26 cellular contexts compared by ENCODE assay signal in the genomic region with DNA sequence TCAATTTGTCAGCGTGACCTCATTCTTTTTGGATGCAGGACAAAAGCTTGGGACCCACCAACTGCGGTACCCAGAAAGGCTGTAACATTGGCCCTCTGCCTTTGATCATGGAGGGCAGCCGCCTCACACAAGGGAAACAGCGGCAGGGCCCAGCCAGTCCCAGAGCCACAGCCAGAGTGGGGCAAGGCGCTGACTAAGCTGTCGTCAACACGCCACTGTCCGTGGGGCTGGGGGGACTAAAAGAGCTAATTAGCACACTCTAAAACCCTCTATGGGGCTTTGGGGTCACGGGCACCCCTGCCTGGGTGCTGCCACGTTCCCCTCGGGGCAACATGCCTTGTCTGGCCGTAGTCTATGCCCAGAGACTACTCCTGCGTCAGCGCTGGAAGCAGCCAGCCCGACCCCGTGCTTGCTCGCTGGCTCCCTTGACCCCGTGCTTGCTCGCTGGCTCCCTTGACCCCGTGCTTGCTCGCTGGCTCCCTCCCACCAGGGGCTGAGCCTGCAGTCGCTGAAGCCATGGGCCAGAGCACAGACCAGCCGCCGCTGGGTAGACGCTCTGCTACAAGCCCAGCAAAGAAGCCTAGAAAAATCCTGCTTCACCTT.
"Had no signal": no experiment of that assay in that cellular context is flagged by ENCODE, and none has a peak within 500 bp of the region (broad histone marks: within the 10 kb centered on the region; RNA-seq: fewer than 3 reads in every experiment).

No MANE protein-coding gene starts in this region.

- H3K4me1 Mint-ChIP-seq: activated CD4-positive, alpha-beta T cell treated with anti-CD3 and anti-CD28 coated beads for 36 hours; activated naive CD4-positive, alpha-beta T cell treated with anti-CD3 and anti-CD28 coated beads, Interleukin-2, amount 50 U/mL, for 24 hours had no signal

- H3K9me3 Mint-ChIP-seq: activated CD8-positive, alpha-beta T cell treated with anti-CD3 and anti-CD28 coated beads for 36 hours had no signal

- H3K27ac Mint-ChIP-seq: activated CD4-positive, alpha-beta T cell treated with anti-CD3 and anti-CD28 coated beads for 36 hours; activated CD8-positive, alpha-beta T cell treated with anti-CD3 and anti-CD28 coated beads for 36 hours; activated naive CD4-positive, alpha-beta T cell treated with anti-CD3 and anti-CD28 coated beads, Interleukin-2, amount 50 U/mL, for 24 hours; activated T-cell treated with anti-CD3 and anti-CD28 coated beads, Interleukin-2, amount 50 U/mL, for 72 hours; activated T-helper 2 cell treated with anti-CD3 and anti-CD28 coated beads, Interferon-gamma antibody, Interleukin-2, Interleukin-4, amounts not matched to agents 10 μg/mL and 5 μg/mL and 100 μg/mL, durations not matched to agents 14 hours and 24 hours and 36 hours had no signal

- H3K4me3 Mint-ChIP-seq: activated CD4-positive, alpha-beta T cell treated with anti-CD3 and anti-CD28 coated beads for 36 hours; activated CD8-positive, alpha-beta T cell treated with anti-CD3 and anti-CD28 coated beads for 36 hours; activated naive CD4-positive, alpha-beta T cell treated with anti-CD3 and anti-CD28 coated beads, Interleukin-2, amount 50 U/mL, for 24 hours; activated T-cell treated with anti-CD3 and anti-CD28 coated beads, Interleukin-2, amount 50 U/mL, for 72 hours had no signal

- H3K36me3 ChIP-seq: ascending aorta, SJCRH30 had no signal

- ATAC-seq: activated CD4-positive, alpha-beta T cell treated with anti-CD3 and anti-CD28 coated beads for 36 hours; activated CD8-positive, alpha-beta T cell treated with anti-CD3 and anti-CD28 coated beads for 36 hours; activated T-cell treated with anti-CD3 and anti-CD28 coated beads, Interleukin-2, amount 50 U/mL, for 72 hours; body of pancreas; K562 had no signal

- H3K9me3 ChIP-seq: ascending aorta, body of pancreas, SJCRH30, SK-N-SH had no signal

- H3K36me3 Mint-ChIP-seq: activated naive CD4-positive, alpha-beta T cell treated with anti-CD3 and anti-CD28 coated beads, Interleukin-2, amount 50 U/mL, for 24 hours had no signal

- H3K4me1 ChIP-seq: ascending aorta, body of pancreas, SJCRH30 had no signal

- DNase-seq: activated CD4-positive, alpha-beta T cell treated with anti-CD3 and anti-CD28 coated beads for 36 hours; activated CD4-positive, alpha-beta T cell treated with anti-CD3 and anti-CD28 coated beads, Interleukin-2, amount 50 U/mL, for 1 hour; activated CD8-positive, alpha-beta memory T cell treated with anti-CD3 and anti-CD28 coated beads, Interleukin-2, amount 50 U/mL, for 4 hours; activated CD8-positive, alpha-beta T cell treated with anti-CD3 and anti-CD28 coated beads for 36 hours; activated naive CD4-positive, alpha-beta T cell; activated T-cell treated with anti-CD3 and anti-CD28 coated beads, Interleukin-2, amount 50 U/mL, for 72 hours; body of pancreas; central memory CD4-positive, alpha-beta T cell; Karpas-422; MM.1S; NCI-H1105; NCI-H1436 treated with DMSO at 0.1 percent for 48 hours; NCI-H187; NCI-H2081 treated with DMSO at 0.1 percent for 48 hours; NCI-H446 treated with DMSO at 0.1 percent for 48 hours; NCI-H524 treated with DMSO at 0.1 percent for 48 hours; NCI-H82; Right ventricle myocardium superior; SJCRH30; SK-N-SH; T-helper 1 cell had no signal

- H3K27ac ChIP-seq: ascending aorta, body of pancreas, SJCRH30, VCaP had no signal

- H3K27me3 Mint-ChIP-seq: activated CD4-positive, alpha-beta T cell treated with anti-CD3 and anti-CD28 coated beads for 36 hours; activated CD8-positive, alpha-beta T cell treated with anti-CD3 and anti-CD28 coated beads for 36 hours; activated naive CD4-positive, alpha-beta T cell treated with anti-CD3 and anti-CD28 coated beads, Interleukin-2, amount 50 U/mL, for 24 hours had no signal

- H3K9ac ChIP-seq: SK-N-SH had no signal

- H3K4me3 ChIP-seq: ascending aorta, body of pancreas, K562, SJCRH30 had no signal

- H3K27me3 ChIP-seq: ascending aorta, body of pancreas, SJCRH30 had no signal
